In genomic region chr7:36309301-36309700, GRCh38 we compare ENCODE assay signal across 23 cellular contexts.
DNase-seq lines count a peak whose midpoint lies in the region; ATAC-seq and TF ChIP-seq lines count a peak whose summit lies in the region.
"Had no signal": no experiment of that assay in that cellular context is flagged by ENCODE, and none has a peak within 500 bp of the region (broad histone marks: within the 10 kb centered on the region; RNA-seq: fewer than 3 reads in every experiment).

No MANE protein-coding gene starts in this region.

- H3K4me3 Mint-ChIP-seq in endodermal cell, result no peak overlapping the region
- H3K4me3 Mint-ChIP-seq in neural progenitor cell, result no peak overlapping the region
- H3K4me3 Mint-ChIP-seq: B cell; CD4-positive, alpha-beta T cell had no signal

- H4K20me1 ChIP-seq in neural progenitor cell (ENCODE audit: low read depth), result no peaks in the 10 kb centered on the region

- H3K9me3 Mint-ChIP-seq in endodermal cell (no peaks in the 10 kb centered on the region), neural progenitor cell (no peaks in the 10 kb centered on the region)
- H3K9me3 Mint-ChIP-seq: CD4-positive, alpha-beta T cell had no signal

- peak overlapping the region; percentile 30 for H3K27ac Mint-ChIP-seq in endodermal cell
- H3K27ac Mint-ChIP-seq in neural progenitor cell, result no peak overlapping the region
- H3K27ac Mint-ChIP-seq: B cell; CD4-positive, alpha-beta T cell had no signal

- WGBS in endodermal cell (ENCODE audit: insufficient coverage in 1 of 2, insufficient read length in 1 of 2), 2 experiments, result 84 to 90% methylated on average over 5 to 9 of the region's 9 CpGs

- ATAC-seq in HG03159 (IDR thresholded peaks at IDR 0.05; ENCODE audit: unreplicated experiment), result no peak
- no peak for ATAC-seq in HG03175 (IDR thresholded peaks at IDR 0.05; ENCODE audit: unreplicated experiment)
- no peak for ATAC-seq in HG03135 (IDR thresholded peaks at IDR 0.05; ENCODE audit: unreplicated experiment)

- H3K36me3 Mint-ChIP-seq in endodermal cell (ENCODE audit: low read depth) (no peaks in the 10 kb centered on the region), neural progenitor cell (no peaks in the 10 kb centered on the region)

- H3K79me2 ChIP-seq in neural progenitor cell (ENCODE audit: low read depth), result no peaks in the 10 kb centered on the region

- H2AFZ ChIP-seq in neural progenitor cell (replicated peaks), result peak overlapping the region; percentile 22
- H2AFZ ChIP-seq: PC-9 had no signal

- H3K27me3 ChIP-seq in endodermal cell (ENCODE audit: control insufficient read depth, insufficient read depth, low read length, poor library complexity, severe bottlenecking), result no peaks in the 10 kb centered on the region
- peaks cover 13% of the 10 kb centered on the region for H3K27me3 ChIP-seq in neural progenitor cell

- peaks cover 15% of the 10 kb centered on the region for H3K4me1 Mint-ChIP-seq in endodermal cell
- peaks cover 16% of the 10 kb centered on the region for H3K4me1 Mint-ChIP-seq in neural progenitor cell
- H3K4me1 Mint-ChIP-seq: B cell had no signal

- no peak overlapping the region for H3K9ac ChIP-seq in endodermal cell (ENCODE audit: extremely low read depth, low read length, poor library complexity, severe bottlenecking)
- H3K9ac ChIP-seq in neural progenitor cell, result no peak overlapping the region

- H3K9me3 ChIP-seq in endodermal cell (ENCODE audit: control insufficient read depth, low read length), result no peaks in the 10 kb centered on the region
- no peaks in the 10 kb centered on the region for H3K9me3 ChIP-seq in neural progenitor cell (ENCODE audit: low read depth)

- H3K27me3 Mint-ChIP-seq in endodermal cell (ENCODE audit: insufficient read depth) (no peaks in the 10 kb centered on the region), neural progenitor cell (ENCODE audit: insufficient read depth, low read depth) (peaks cover 13% of the 10 kb centered on the region)
- H3K27me3 Mint-ChIP-seq: CD4-positive, alpha-beta T cell had no signal

- no peak overlapping the region for H3K27ac ChIP-seq in endodermal cell (ENCODE audit: low read depth, low read length)
- H3K27ac ChIP-seq in neural progenitor cell, result no peak overlapping the region
- H3K27ac ChIP-seq: HL-60, PC-9 had no signal

- H3K4me3 ChIP-seq in endodermal cell (ENCODE audit: low read length), result no peak overlapping the region
- H3K4me3 ChIP-seq in neural progenitor cell, result no peak overlapping the region
- H3K4me3 ChIP-seq: PC-9 had no signal

- H3K4me2 ChIP-seq in neural progenitor cell, result no peak overlapping the region
- H3K4me2 ChIP-seq: PC-9 had no signal

- TF ChIP-seq CTCF in endodermal cell (conservative IDR thresholded peaks at IDR 0.05) (no peak), neural progenitor cell (IDR thresholded peaks at IDR 0.05) (no peak)

- peaks cover 5% of the 10 kb centered on the region for H3K4me1 ChIP-seq in endodermal cell (ENCODE audit: control insufficient read depth, insufficient read depth, low read length)
- peaks cover 12% of the 10 kb centered on the region for H3K4me1 ChIP-seq in neural progenitor cell

- H3K36me3 ChIP-seq in endodermal cell (ENCODE audit: control insufficient read depth, insufficient read depth, low read length) (no peaks in the 10 kb centered on the region), neural progenitor cell (no peaks in the 10 kb centered on the region)

- DNase-seq in activated CD8-positive, alpha-beta memory T cell treated with anti-CD3 and anti-CD28 coated beads for 24 hours, result peak; percentile 26
- DNase-seq in activated CD8-positive, alpha-beta memory T cell treated with anti-CD3 and anti-CD28 coated beads, Interleukin-2, amount 50 U/mL, for 4 hours, result no peak
- DNase-seq in endodermal cell, result peak; percentile 51
- no peak for DNase-seq in neural progenitor cell (ENCODE audit: low spot score)
- peak; percentile 32 for DNase-seq in ureter (ENCODE audit: low spot score)
- DNase-seq: 8988T; Calu3; CD4-positive, alpha-beta T cell; DMS53; EL; IMR-90; Karpas-422; NCI-H1417 treated with DMSO at 0.1 percent for 48 hours; NCI-H1930; NCI-H226; NCI-H524; NCI-H82; PC-9 had no signal

- H3F3A ChIP-seq in neural progenitor cell (ENCODE audit: low read depth), result peaks cover 11% of the 10 kb centered on the region

Comparison
In these comparisons a context has a peak if more than half of its experiments do, and no peak if none do; other contexts are left out.
1. DNase-seq: peak in activated CD8-positive, alpha-beta memory T cell treated with anti-CD3 and anti-CD28 coated beads for 24 hours (single experiment), endodermal cell (single experiment) and ureter (single experiment); none in activated CD8-positive, alpha-beta memory T cell treated with anti-CD3 and anti-CD28 coated beads, Interleukin-2, amount 50 U/mL, for 4 hours (single experiment) and neural progenitor cell (single experiment).